In the genomic region with DNA sequence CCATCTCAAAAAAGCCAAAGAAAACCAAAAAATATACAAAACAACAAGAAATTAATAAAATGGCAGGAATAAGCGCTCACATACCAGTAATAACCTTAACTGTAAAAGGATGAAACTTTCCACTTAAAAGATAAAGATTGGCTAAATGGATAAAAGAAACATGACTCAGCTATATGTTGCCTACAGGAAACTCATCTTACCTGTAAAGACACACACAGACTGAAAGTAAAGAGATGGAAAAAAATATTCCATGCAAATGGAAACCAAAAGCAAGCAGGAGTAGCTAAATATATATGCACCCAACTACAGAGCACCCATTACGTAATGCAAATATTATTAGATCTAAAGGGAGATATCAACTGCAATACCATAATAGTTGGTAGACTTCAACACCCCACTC, we compare ENCODE assay signal across 20 cellular contexts. TPM values are rescaled to one million over a fixed set of nuclear protein-coding genes. Genes with fewer than 3 reads are reported as not detected.
DNase-seq lines count a peak whose midpoint lies in the region; ATAC-seq and TF ChIP-seq lines count a peak whose summit lies in the region.
"Had no signal": no experiment of that assay in that cellular context is flagged by ENCODE, and none has a peak within 500 bp of the region (broad histone marks: within the 10 kb centered on the region; RNA-seq: fewer than 3 reads in every experiment).

No MANE protein-coding gene starts in this region.

- peaks cover 44% of the 10 kb centered on the region for H3K4me1 ChIP-seq in DND-41 (ENCODE audit: insufficient read depth, low read length)
- peaks cover 0 to 11% (median 3%) of the 10 kb centered on the region in 4 donors for H3K4me1 ChIP-seq in sigmoid colon

- H3K4me3 ChIP-seq in DND-41 (ENCODE audit: low read depth in 1 of 2, low read length in 2 of 2) (no peak overlapping the region), sigmoid colon (no peak overlapping the region)
- H3K4me3 ChIP-seq: GM23338, spleen, stomach, tibial nerve had no signal

- H3K4me3 Mint-ChIP-seq in activated CD4-positive, alpha-beta T cell treated with anti-CD3 and anti-CD28 coated beads, Interleukin-2, amount 10 ng/mL, durations not matched to agents 24 days and 14 days, result peak overlapping the region; percentile 47
- H3K4me3 Mint-ChIP-seq in natural killer cell (no peak overlapping the region), nephron progenitor cell (no peak overlapping the region)
- H3K4me3 Mint-ChIP-seq: GM23338 had no signal

- H3K27ac ChIP-seq in DND-41 (ENCODE audit: low read length), result peak overlapping the region; percentile 57
- H3K27ac ChIP-seq in sigmoid colon, result no peak overlapping the region
- H3K27ac ChIP-seq: spleen, stomach, tibial nerve had no signal

- no peaks in the 10 kb centered on the region for H3K27me3 Mint-ChIP-seq in activated CD4-positive, alpha-beta T cell treated with anti-CD3 and anti-CD28 coated beads, Interleukin-2, amount 10 ng/mL, durations not matched to agents 24 days and 14 days
- H3K27me3 Mint-ChIP-seq in natural killer cell (ENCODE audit: low read depth in 2 of 2), result no peaks in the 10 kb centered on the region
- peaks cover 4% of the 10 kb centered on the region for H3K27me3 Mint-ChIP-seq in nephron progenitor cell (ENCODE audit: low read depth, poor library complexity)

- H3K36me3 ChIP-seq in DND-41 (ENCODE audit: insufficient read depth, low read length), result peaks cover 20% of the 10 kb centered on the region
- H3K36me3 ChIP-seq in sigmoid colon, result no peaks in the 10 kb centered on the region

- no peak overlapping the region for H3K9ac ChIP-seq in DND-41 (ENCODE audit: low read depth, low read length)

- TF ChIP-seq CTCF in DND-41 (IDR thresholded peaks at IDR 0.05; ENCODE audit: borderline replicate concordance, extremely low read depth, low read length, poor library complexity, severe bottlenecking) (no peak), natural killer cell (IDR thresholded peaks at IDR 0.05) (no peak), nephron progenitor cell (IDR thresholded peaks at IDR 0.05) (no peak), sigmoid colon (IDR thresholded peaks at IDR 0.05) (no peak)

- intact Hi-C loops in activated CD4-positive, alpha-beta T cell treated with anti-CD3 and anti-CD28 coated beads, Interleukin-2, amount 10 ng/mL, durations not matched to agents 24 days and 14 days (cut with micrococcal nuclease), result loop anchor here (10.0 kb wide), 1 partner anchor 105 kb away; no protein-coding TSS in a partner anchor
- intact Hi-C loops in natural killer cell (cut with micrococcal nuclease), result no loop called here
- intact Hi-C loops in sigmoid colon (cut with DNase I), result no loop called here

- TF ChIP-seq EP300 in sigmoid colon (IDR thresholded peaks at IDR 0.05), result no peak

- WGBS in sigmoid colon, 2 donors, result 97 to 98% methylated on average over 2 of the region's 2 CpGs

- H4K20me1 ChIP-seq in DND-41 (ENCODE audit: insufficient read depth, low read length), result peaks cover 20% of the 10 kb centered on the region; the same call in 1 of the 2 replicates

- peak overlapping the region; percentile 87 for H3K27ac Mint-ChIP-seq in activated CD4-positive, alpha-beta T cell treated with anti-CD3 and anti-CD28 coated beads, Interleukin-2, amount 10 ng/mL, durations not matched to agents 24 days and 14 days
- H3K27ac Mint-ChIP-seq in activated naive CD4-positive, alpha-beta T cell treated with anti-CD3 and anti-CD28 coated beads, Interleukin-2, amount 50 U/mL, for 72 hours, result peak overlapping the region; percentile 34 to 80
- H3K27ac Mint-ChIP-seq in natural killer cell (peak overlapping the region; percentile 61 to 83), nephron progenitor cell (no peak overlapping the region)
- H3K27ac Mint-ChIP-seq: GM23338 had no signal

- H3K4me1 Mint-ChIP-seq in activated CD4-positive, alpha-beta T cell treated with anti-CD3 and anti-CD28 coated beads, Interleukin-2, amount 10 ng/mL, durations not matched to agents 24 days and 14 days, result peaks cover 45% of the 10 kb centered on the region
- H3K4me1 Mint-ChIP-seq in natural killer cell (peaks cover 81 to 82% of the 10 kb centered on the region in 2 donors), nephron progenitor cell (peaks cover 8% of the 10 kb centered on the region)

- peaks cover 63% of the 10 kb centered on the region for H3K36me3 Mint-ChIP-seq in activated CD4-positive, alpha-beta T cell treated with anti-CD3 and anti-CD28 coated beads, Interleukin-2, amount 10 ng/mL, durations not matched to agents 24 days and 14 days (ENCODE audit: low read depth)
- peaks cover 32 to 73% of the 10 kb centered on the region in 2 donors for H3K36me3 Mint-ChIP-seq in activated naive CD4-positive, alpha-beta T cell treated with anti-CD3 and anti-CD28 coated beads, Interleukin-2, amount 50 U/mL, for 72 hours
- H3K36me3 Mint-ChIP-seq in natural killer cell (no peaks in the 10 kb centered on the region), nephron progenitor cell (ENCODE audit: low read depth) (peaks cover 79% of the 10 kb centered on the region)

- peaks cover 28% of the 10 kb centered on the region for H3K9me3 Mint-ChIP-seq in activated CD4-positive, alpha-beta T cell treated with anti-CD3 and anti-CD28 coated beads, Interleukin-2, amount 10 ng/mL, durations not matched to agents 24 days and 14 days
- H3K9me3 Mint-ChIP-seq in activated naive CD4-positive, alpha-beta T cell treated with anti-CD3 and anti-CD28 coated beads, Interleukin-2, amount 50 U/mL, for 72 hours, result peaks cover 8 to 30% of the 10 kb centered on the region in 2 donors
- H3K9me3 Mint-ChIP-seq in natural killer cell, result no peaks in the 10 kb centered on the region
- peaks cover 54% of the 10 kb centered on the region for H3K9me3 Mint-ChIP-seq in nephron progenitor cell

- no peak for TF ChIP-seq POLR2A in sigmoid colon (IDR thresholded peaks at IDR 0.05)

- DNase-seq in activated CD4-positive, alpha-beta T cell treated with anti-CD3 and anti-CD28 coated beads, Interleukin-2, amount 10 ng/mL, durations not matched to agents 24 days and 14 days, result no peak
- DNase-seq in activated CD4-positive, alpha-beta T cell treated with anti-CD3 and anti-CD28 coated beads for 48 hours, result no peak
- DNase-seq in DND-41, result no peak
- no peak for DNase-seq in activated naive CD4-positive, alpha-beta T cell treated with anti-CD3 and anti-CD28 coated beads, Interleukin-2, amount 50 U/mL, for 72 hours (ENCODE audit: low spot score in 2 of 2)
- no peak for DNase-seq in natural killer cell
- no peak for DNase-seq in effector CD8-positive, alpha-beta T cell (lab: John Stamatoyannopoulos, UW)
- DNase-seq in nephron progenitor cell, result no peak
- no peak for DNase-seq in sigmoid colon
- DNase-seq: activated CD4-positive, alpha-beta T cell treated with anti-CD3 and anti-CD28 coated beads, Interleukin-2, amount 50 U/mL, for 1 hour; activated T-cell treated with anti-CD3 and anti-CD28 coated beads for 4 hours; glutamatergic neuron; NCI-H1048; NCI-H1930; NCI-H226; spleen; stimulated activated CD4-positive, alpha-beta T cell treated with anti-CD3 and anti-CD28 coated beads, Interleukin-4, amount 100 ng/mL, for 1 hour; stomach had no signal

- H2AFZ ChIP-seq in DND-41 (ENCODE audit: low read depth, low read length), result no peak overlapping the region
- H2AFZ ChIP-seq: GM23338 had no signal

- H3K4me2 ChIP-seq in DND-41 (ENCODE audit: insufficient read depth, low read length), result 0 out of 2 replicates have a peak overlapping the region, but pooled peaks have one; percentile 19
- H3K4me2 ChIP-seq: GM23338 had no signal

- H3K27me3 ChIP-seq in DND-41 (ENCODE audit: insufficient read depth, low read length, poor library complexity) (no peaks in the 10 kb centered on the region), sigmoid colon (no peaks in the 10 kb centered on the region)
- H3K27me3 ChIP-seq: spleen, stomach, tibial nerve had no signal

- 0 out of 3 replicates have a peak, but pooled peaks have one; percentile 8 for ATAC-seq in DND-41 (ENCODE audit: insufficient read depth, low read depth)
- peak; percentile 58 to 69 for ATAC-seq in activated naive CD4-positive, alpha-beta T cell treated with anti-CD3 and anti-CD28 coated beads, Interleukin-2, amount 50 U/mL, for 72 hours
- ATAC-seq in natural killer cell, result peak in 1 of 3 donors; percentile 7
- ATAC-seq: GM23338, Right ventricle myocardium inferior had no signal

- H3K9me3 ChIP-seq in DND-41 (ENCODE audit: insufficient read depth, low read length, severe bottlenecking) (no peaks in the 10 kb centered on the region), sigmoid colon (no peaks in the 10 kb centered on the region)

- H3K79me2 ChIP-seq in DND-41 (ENCODE audit: insufficient read depth, low read length), result peaks cover 97% of the 10 kb centered on the region

RNA-seq across cellular contexts. Expression of a gene that starts 49.7 kb away (rescaled TPM):
- 103 and 111 TPM in 2 replicates for total RNA-seq in activated CD4-positive, alpha-beta T cell treated with anti-CD3 and anti-CD28 coated beads, Interleukin-2, amount 10 ng/mL, durations not matched to agents 24 days and 14 days
- total RNA-seq in activated naive CD4-positive, alpha-beta T cell treated with anti-CD3 and anti-CD28 coated beads, Interleukin-2, amount 50 U/mL, for 72 hours, result 10 to 100 TPM; 78.8 to 92.8 TPM
- total RNA-seq in natural killer cell, result 100 to 1,000 TPM; 223 to 297 (median 259) TPM
- total RNA-seq in sigmoid colon, result 10 to 100 TPM; 44.9 to 70.9 (median 57.5) TPM
- polyA plus RNA-seq in sigmoid colon, result 10 to 100 TPM in 2 of 3 donors, 1 to 10 TPM in 1; 6.6 to 37.6 (median 11.1) TPM
